ENCODE assay signal across 9 cellular contexts in genomic region chr2:184004289-184004944, GRCh38.
A peak's percentile ranks its signal among the peaks of the same experiment; 100 is the strongest.
DNase-seq lines count a peak whose midpoint lies in the region; ATAC-seq, FAIRE-seq and TF ChIP-seq lines count a peak whose summit lies in the region.
"Had no signal": no experiment of that assay in that cellular context is flagged by ENCODE, and none has a peak within 500 bp of the region (broad histone marks: within the 10 kb centered on the region; RNA-seq: fewer than 3 reads in every experiment).

No MANE protein-coding gene starts in this region.

- H3K9ac ChIP-seq in neural progenitor cell, result no peak overlapping the region

- peaks cover 11% of the 10 kb centered on the region for H3K4me1 Mint-ChIP-seq in neural progenitor cell

- WGBS in pancreas, 2 donors, result 66 to 81% methylated on average over 1 of the region's 1 CpG
- 43% methylated on average over 1 of the region's 1 CpG for WGBS in suprapubic skin

- TF ChIP-seq EP300 in suprapubic skin (IDR thresholded peaks at IDR 0.05), result no peak

- TF ChIP-seq CTCF in neural progenitor cell (IDR thresholded peaks at IDR 0.05) (no peak), pancreas (IDR thresholded peaks at IDR 0.05) (no peak), suprapubic skin (IDR thresholded peaks at IDR 0.05) (no peak)

- H3F3A ChIP-seq in neural progenitor cell (ENCODE audit: low read depth), result no peaks in the 10 kb centered on the region

- DNase-seq in neural progenitor cell (ENCODE audit: low spot score) (no peak), pancreas (no peak), suprapubic skin (ENCODE audit: low spot score in 2 of 2) (no peak), NCI-H146 treated with DMSO at 0.1 percent for 48 hours (lab: John Stamatoyannopoulos, UW; ENCODE audit: unreplicated experiment) (no peak)
- DNase-seq: activated T-cell treated with anti-CD3 and anti-CD28 coated beads, Interleukin-2, amount 50 U/mL, for 48 hours; KBM-7 had no signal

- H3K36me3 ChIP-seq in neural progenitor cell (no peaks in the 10 kb centered on the region), pancreas (no peaks in the 10 kb centered on the region), suprapubic skin (no peaks in the 10 kb centered on the region)

- H3K27ac ChIP-seq in neural progenitor cell, result no peak overlapping the region
- no peak overlapping the region for H3K27ac ChIP-seq in pancreas
- H3K27ac ChIP-seq in suprapubic skin, result no peak overlapping the region

- H4K20me1 ChIP-seq in neural progenitor cell (ENCODE audit: low read depth), result no peaks in the 10 kb centered on the region

- H3K4me1 ChIP-seq in neural progenitor cell (no peaks in the 10 kb centered on the region), pancreas (peaks cover 0 to 17% (median 7%) of the 10 kb centered on the region in 3 donors), suprapubic skin (no peaks in the 10 kb centered on the region)

- H3K4me3 ChIP-seq in neural progenitor cell, result no peak overlapping the region
- no peak overlapping the region for H3K4me3 ChIP-seq in pancreas
- no peak overlapping the region for H3K4me3 ChIP-seq in suprapubic skin

- H3K4me3 Mint-ChIP-seq in neural progenitor cell, result no peak overlapping the region

- H3K9me3 ChIP-seq in neural progenitor cell (ENCODE audit: low read depth) (no peaks in the 10 kb centered on the region), pancreas (no peaks in the 10 kb centered on the region), suprapubic skin (no peaks in the 10 kb centered on the region)

- peaks cover 13% of the 10 kb centered on the region for H3K36me3 Mint-ChIP-seq in neural progenitor cell

- intact Hi-C loops in pancreas (cut with DNase I), result no loop called here

- FAIRE-seq in pancreas (lab: Jason Lieb, UNC), result no peak

- TF ChIP-seq POLR2A in suprapubic skin (IDR thresholded peaks at IDR 0.05), result no peak

- no peak overlapping the region for H3K27ac Mint-ChIP-seq in neural progenitor cell

- no peaks in the 10 kb centered on the region for H3K79me2 ChIP-seq in neural progenitor cell (ENCODE audit: low read depth)

- H3K27me3 ChIP-seq in neural progenitor cell, result no peaks in the 10 kb centered on the region
- no peaks in the 10 kb centered on the region for H3K27me3 ChIP-seq in pancreas
- H3K27me3 ChIP-seq in suprapubic skin, result no peaks in the 10 kb centered on the region

- H3K9me3 Mint-ChIP-seq in neural progenitor cell, result peaks cover 10% of the 10 kb centered on the region

- ATAC-seq in GM19025 (IDR thresholded peaks at IDR 0.05; ENCODE audit: low read depth, unreplicated experiment), result peak; percentile 78
- ATAC-seq in HG02623 (IDR thresholded peaks at IDR 0.05; ENCODE audit: unreplicated experiment), result peak; percentile 86
- peak; percentile 99 for ATAC-seq in HG03575 (IDR thresholded peaks at IDR 0.05; ENCODE audit: extremely low read depth, insufficient number of reproducible peaks, low FRiP score, unreplicated experiment)
- no peak for ATAC-seq in pancreas

- H3K27me3 Mint-ChIP-seq in neural progenitor cell (ENCODE audit: insufficient read depth, low read depth), result no peaks in the 10 kb centered on the region

- no peak overlapping the region for H3K4me2 ChIP-seq in neural progenitor cell

- peak overlapping the region; percentile 15 for H2AFZ ChIP-seq in neural progenitor cell (replicated peaks)

Comparison
In these comparisons a context has a peak if more than half of its experiments do, and no peak if none do; other contexts are left out.
1. ATAC-seq: peak in GM19025 (single experiment), HG02623 (single experiment) and HG03575 (single experiment); none in pancreas (0 of 4).